In genomic region chr2:16114836-16115235, GRCh38 we compare ENCODE assay signal across 1 cellular context.
TF ChIP-seq lines count a peak whose summit lies in the region.

No MANE protein-coding gene starts in this region.

TF ChIP-seq in H1, 55 proteins besides CTCF, POLR2A, EP300 and RAD21:
- no peak for TF ChIP-seq RFX5 (IDR thresholded peaks at IDR 0.05; ENCODE audit: borderline replicate concordance, low read depth, low read length)
- no peak for TF ChIP-seq GABPA (IDR thresholded peaks at IDR 0.05; ENCODE audit: borderline replicate concordance, insufficient read depth, low read length)
- TF ChIP-seq BCL11A (IDR thresholded peaks at IDR 0.05; ENCODE audit: low read depth in 2 of 2, low read length in 2 of 2) = no peak
